Comparison of ENCODE assay signal across 13 cellular contexts in the genomic region with DNA sequence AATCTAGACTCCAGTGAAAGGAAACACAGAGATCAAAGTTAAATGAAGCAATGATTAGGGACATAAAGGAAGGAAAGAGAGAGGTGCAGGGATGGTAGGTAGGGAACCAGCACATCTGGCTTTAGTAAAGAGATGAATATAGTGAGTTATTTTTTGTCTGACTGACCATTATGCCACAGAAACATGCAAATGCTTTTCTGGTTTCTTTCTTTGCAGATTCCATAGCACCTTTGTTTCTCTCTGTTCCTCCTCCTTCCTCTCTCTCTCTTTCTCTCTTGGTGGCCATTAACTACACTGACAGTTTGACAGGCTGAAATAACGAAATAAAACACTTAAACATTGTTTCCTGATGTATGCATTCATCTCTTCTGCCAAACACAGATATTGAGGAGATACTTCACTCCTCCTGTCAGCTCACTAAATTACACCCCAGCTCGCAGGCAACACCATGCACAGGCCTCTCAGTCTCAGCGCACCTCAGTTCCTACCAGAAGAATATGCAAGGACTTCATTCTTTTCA.
DNase-seq lines count a peak whose midpoint lies in the region; ATAC-seq and TF ChIP-seq lines count a peak whose summit lies in the region.
"Had no signal": no experiment of that assay in that cellular context is flagged by ENCODE, and none has a peak within 500 bp of the region (broad histone marks: within the 10 kb centered on the region; RNA-seq: fewer than 3 reads in every experiment).

No MANE protein-coding gene starts in this region.

- H3K79me2 ChIP-seq in OCI-LY3 (ENCODE audit: low read length): peaks cover 97% of the 10 kb centered on the region

- TF ChIP-seq POLR2A in gastrocnemius medialis (IDR thresholded peaks at IDR 0.05): no peak

- H3K9me3 ChIP-seq in OCI-LY3 (ENCODE audit: insufficient read depth, low read length): no peaks in the 10 kb centered on the region
- H3K9me3 ChIP-seq in gastrocnemius medialis: no peaks in the 10 kb centered on the region
- H3K9me3 ChIP-seq: BLaER1 treated with 17β-estradiol and CSF1 and Interleukin-3, amounts not matched to agents 10 nM and 100 nM had no signal

- no peak for TF ChIP-seq CTCF in OCI-LY3 (IDR thresholded peaks at IDR 0.05; ENCODE audit: low read depth, low read length)
- TF ChIP-seq CTCF in gastrocnemius medialis (IDR thresholded peaks at IDR 0.05 in 4 of 5, conservative IDR thresholded peaks at IDR 0.05 in 1 of 5): no peak

- peaks cover 47% of the 10 kb centered on the region for H4K20me1 ChIP-seq in OCI-LY3 (ENCODE audit: insufficient read depth, low read length)
- H4K20me1 ChIP-seq: BLaER1 treated with 17β-estradiol and CSF1 and Interleukin-3, amounts not matched to agents 10 nM and 100 nM had no signal

- H3K4me3 ChIP-seq in OCI-LY3 (ENCODE audit: low read length) (peak overlapping the region; percentile 27), gastrocnemius medialis (no peak overlapping the region)
- H3K4me3 ChIP-seq: BLaER1 treated with 17β-estradiol and CSF1 and Interleukin-3, amounts not matched to agents 10 nM and 100 nM had no signal

- H3K36me3 Mint-ChIP-seq in activated naive CD8-positive, alpha-beta T cell treated with anti-CD3 and anti-CD28 coated beads for 36 hours: no peaks in the 10 kb centered on the region
- H3K36me3 Mint-ChIP-seq: stimulated activated naive B cell treated with anti-CD40 and anti-IgM and Interleukin-4, amounts not matched to agents 10 μg/mL and 1 μg/mL and 100 μg/mL, for 72 hours had no signal

- intact Hi-C loops in gastrocnemius medialis (cut with DNase I; ENCODE audit: low total_unique reads): no loop called here

- H3K27ac ChIP-seq in OCI-LY3 (ENCODE audit: low read length): peak overlapping the region; percentile 67
- H3K27ac ChIP-seq in gastrocnemius medialis: no peak overlapping the region
- H3K27ac ChIP-seq: BLaER1 treated with 17β-estradiol and CSF1 and Interleukin-3, amounts not matched to agents 10 nM and 100 nM had no signal

- no peaks in the 10 kb centered on the region for H3K9me3 Mint-ChIP-seq in activated naive CD8-positive, alpha-beta T cell treated with anti-CD3 and anti-CD28 coated beads for 36 hours
- H3K9me3 Mint-ChIP-seq: stimulated activated naive B cell treated with anti-CD40 and anti-IgM and Interleukin-4, amounts not matched to agents 10 μg/mL and 1 μg/mL and 100 μg/mL, for 72 hours had no signal

- H3K36me3 ChIP-seq in OCI-LY3 (replicated peaks; ENCODE audit: low read depth, low read length) (peaks cover 54% of the 10 kb centered on the region), gastrocnemius medialis (no peaks in the 10 kb centered on the region)
- H3K36me3 ChIP-seq: BLaER1 treated with 17β-estradiol and CSF1 and Interleukin-3, amounts not matched to agents 10 nM and 100 nM had no signal

- no peak overlapping the region for H2AFZ ChIP-seq in OCI-LY3 (ENCODE audit: low read depth, low read length)

- in situ Hi-C loops in gastrocnemius medialis (cut with MboI; ENCODE audit: low sequenced_read_pairs in 4 of 4): no loop called here

- ATAC-seq in GM19035 (IDR thresholded peaks at IDR 0.05; ENCODE audit: unreplicated experiment) (peak; percentile 49), GM21717 (IDR thresholded peaks at IDR 0.05; ENCODE audit: unreplicated experiment) (peak; percentile 74), HG03060 (IDR thresholded peaks at IDR 0.05; ENCODE audit: low read depth, unreplicated experiment) (peak; percentile 73), gastrocnemius medialis (no peak)
- ATAC-seq: stimulated activated naive B cell treated with anti-CD40 and anti-IgM and Interleukin-4, amounts not matched to agents 10 μg/mL and 1 μg/mL and 100 μg/mL, for 72 hours had no signal

- H3K27me3 ChIP-seq in OCI-LY3 (ENCODE audit: low read depth, low read length) (no peaks in the 10 kb centered on the region), gastrocnemius medialis (no peaks in the 10 kb centered on the region)
- H3K27me3 ChIP-seq: BLaER1 treated with 17β-estradiol and CSF1 and Interleukin-3, amounts not matched to agents 10 nM and 100 nM had no signal

- DNase-seq in gastrocnemius medialis: no peak
- DNase-seq in T-helper 9 cell: no peak
- DNase-seq in activated naive CD8-positive, alpha-beta T cell treated with anti-CD3 and anti-CD28 coated beads for 36 hours: no peak
- DNase-seq in NCI-H2196 treated with DMSO at 0.1 percent for 48 hours (lab: John Stamatoyannopoulos, UW; ENCODE audit: unreplicated experiment): no peak
- DNase-seq: NCI-H1048; NCI-H524 treated with DMSO at 0.1 percent for 48 hours; Right ventricle myocardium superior; stimulated activated naive B cell treated with anti-CD40 and anti-IgM and Interleukin-4, amounts not matched to agents 10 μg/mL and 1 μg/mL and 100 μg/mL, for 72 hours had no signal

- peak overlapping the region; percentile 26; the same call in 1 of the 2 replicates for H3K9ac ChIP-seq in OCI-LY3 (ENCODE audit: low read length)
- H3K9ac ChIP-seq: BLaER1 treated with 17β-estradiol and CSF1 and Interleukin-3, amounts not matched to agents 10 nM and 100 nM had no signal

- no peaks in the 10 kb centered on the region for H3K4me1 Mint-ChIP-seq in activated naive CD8-positive, alpha-beta T cell treated with anti-CD3 and anti-CD28 coated beads for 36 hours

- peaks cover 98% of the 10 kb centered on the region for H3K4me1 ChIP-seq in OCI-LY3 (ENCODE audit: low read length)
- no peaks in the 10 kb centered on the region for H3K4me1 ChIP-seq in gastrocnemius medialis
- H3K4me1 ChIP-seq: BLaER1 treated with 17β-estradiol and CSF1 and Interleukin-3, amounts not matched to agents 10 nM and 100 nM had no signal

- peak overlapping the region; percentile 62 for H3K4me2 ChIP-seq in OCI-LY3 (ENCODE audit: low read length)
- H3K4me2 ChIP-seq: BLaER1 treated with 17β-estradiol and CSF1 and Interleukin-3, amounts not matched to agents 10 nM and 100 nM had no signal

- H3K4me3 Mint-ChIP-seq in activated naive CD8-positive, alpha-beta T cell treated with anti-CD3 and anti-CD28 coated beads for 36 hours: no peak overlapping the region
- H3K4me3 Mint-ChIP-seq: stimulated activated naive B cell treated with anti-CD40 and anti-IgM and Interleukin-4, amounts not matched to agents 10 μg/mL and 1 μg/mL and 100 μg/mL, for 72 hours had no signal

- H3K27me3 Mint-ChIP-seq in activated naive CD8-positive, alpha-beta T cell treated with anti-CD3 and anti-CD28 coated beads for 36 hours: no peaks in the 10 kb centered on the region
- H3K27me3 Mint-ChIP-seq: stimulated activated naive B cell treated with anti-CD40 and anti-IgM and Interleukin-4, amounts not matched to agents 10 μg/mL and 1 μg/mL and 100 μg/mL, for 72 hours had no signal

- no peak overlapping the region for H3K27ac Mint-ChIP-seq in activated naive CD8-positive, alpha-beta T cell treated with anti-CD3 and anti-CD28 coated beads for 36 hours
- H3K27ac Mint-ChIP-seq: stimulated activated naive B cell treated with anti-CD40 and anti-IgM and Interleukin-4, amounts not matched to agents 10 μg/mL and 1 μg/mL and 100 μg/mL, for 72 hours had no signal

Comparison
In these comparisons a context has a peak if more than half of its experiments do, and no peak if none do; other contexts are left out.
1. ATAC-seq: peak in GM19035 (single experiment), GM21717 (single experiment) and HG03060 (single experiment); none in gastrocnemius medialis (0 of 2).